Comparison of ENCODE assay signal across 1 cellular context in the genomic region with DNA sequence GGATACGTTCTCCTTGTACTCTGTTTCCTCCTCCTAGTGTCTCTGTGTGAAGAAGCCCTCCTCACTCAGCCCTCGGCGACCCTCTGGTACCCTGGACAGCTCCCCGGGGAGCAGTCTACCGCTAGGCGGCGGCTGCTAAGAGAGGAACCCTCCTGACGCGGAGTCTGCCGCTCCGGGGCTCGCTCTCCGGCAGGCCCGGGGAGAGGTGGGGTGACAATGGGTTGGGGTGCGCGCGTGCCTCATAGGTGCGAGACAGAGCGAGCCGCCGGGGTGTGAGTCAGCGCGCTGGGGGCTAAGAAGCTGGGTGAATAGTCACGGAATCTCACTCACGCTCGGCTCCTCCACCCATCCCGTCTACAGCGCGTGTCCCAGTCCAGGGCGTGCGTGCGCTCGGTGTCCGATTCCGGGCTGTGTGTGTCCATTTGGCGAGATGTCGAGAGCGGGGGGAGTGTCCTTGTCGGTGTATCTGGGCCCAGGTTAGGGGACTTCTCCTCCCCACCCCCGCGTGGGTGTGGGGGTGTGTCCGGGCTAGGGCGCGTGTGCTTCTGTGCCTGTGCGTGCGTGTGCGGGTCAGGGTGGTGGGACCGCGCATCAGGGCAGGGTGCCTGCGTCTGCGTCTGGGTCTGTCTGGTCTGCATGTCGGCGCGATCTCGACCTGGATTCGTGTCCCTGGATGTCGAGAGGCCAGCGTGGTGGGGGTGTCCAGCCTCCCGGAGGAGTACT.
TF ChIP-seq lines count a peak whose summit lies in the region.

No MANE protein-coding gene starts in this region.

TF ChIP-seq in GM12878, 131 proteins besides CTCF, POLR2A, EP300 and RAD21 (continued from another document):
- TF ChIP-seq, protein P1, sequence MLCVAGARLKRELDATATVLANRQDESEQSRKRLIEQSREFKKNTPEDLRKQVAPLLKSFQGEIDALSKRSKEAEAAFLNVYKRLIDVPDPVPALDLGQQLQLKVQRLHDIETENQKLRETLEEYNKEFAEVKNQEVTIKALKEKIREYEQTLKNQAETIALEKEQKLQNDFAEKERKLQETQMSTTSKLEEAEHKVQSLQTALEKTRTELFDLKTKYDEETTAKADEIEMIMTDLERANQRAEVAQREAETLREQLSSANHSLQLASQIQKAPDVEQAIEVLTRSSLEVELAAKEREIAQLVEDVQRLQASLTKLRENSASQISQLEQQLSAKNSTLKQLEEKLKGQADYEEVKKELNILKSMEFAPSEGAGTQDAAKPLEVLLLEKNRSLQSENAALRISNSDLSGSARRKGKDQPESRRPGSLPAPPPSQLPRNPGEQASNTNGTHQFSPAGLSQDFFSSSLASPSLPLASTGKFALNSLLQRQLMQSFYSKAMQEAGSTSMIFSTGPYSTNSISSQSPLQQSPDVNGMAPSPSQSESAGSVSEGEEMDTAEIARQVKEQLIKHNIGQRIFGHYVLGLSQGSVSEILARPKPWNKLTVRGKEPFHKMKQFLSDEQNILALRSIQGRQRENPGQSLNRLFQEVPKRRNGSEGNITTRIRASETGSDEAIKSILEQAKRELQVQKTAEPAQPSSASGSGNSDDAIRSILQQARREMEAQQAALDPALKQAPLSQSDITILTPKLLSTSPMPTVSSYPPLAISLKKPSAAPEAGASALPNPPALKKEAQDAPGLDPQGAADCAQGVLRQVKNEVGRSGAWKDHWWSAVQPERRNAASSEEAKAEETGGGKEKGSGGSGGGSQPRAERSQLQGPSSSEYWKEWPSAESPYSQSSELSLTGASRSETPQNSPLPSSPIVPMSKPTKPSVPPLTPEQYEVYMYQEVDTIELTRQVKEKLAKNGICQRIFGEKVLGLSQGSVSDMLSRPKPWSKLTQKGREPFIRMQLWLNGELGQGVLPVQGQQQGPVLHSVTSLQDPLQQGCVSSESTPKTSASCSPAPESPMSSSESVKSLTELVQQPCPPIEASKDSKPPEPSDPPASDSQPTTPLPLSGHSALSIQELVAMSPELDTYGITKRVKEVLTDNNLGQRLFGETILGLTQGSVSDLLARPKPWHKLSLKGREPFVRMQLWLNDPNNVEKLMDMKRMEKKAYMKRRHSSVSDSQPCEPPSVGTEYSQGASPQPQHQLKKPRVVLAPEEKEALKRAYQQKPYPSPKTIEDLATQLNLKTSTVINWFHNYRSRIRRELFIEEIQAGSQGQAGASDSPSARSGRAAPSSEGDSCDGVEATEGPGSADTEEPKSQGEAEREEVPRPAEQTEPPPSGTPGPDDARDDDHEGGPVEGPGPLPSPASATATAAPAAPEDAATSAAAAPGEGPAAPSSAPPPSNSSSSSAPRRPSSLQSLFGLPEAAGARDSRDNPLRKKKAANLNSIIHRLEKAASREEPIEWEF (IDR thresholded peaks at IDR 0.05; ENCODE audit: insufficient replicate concordance, low read depth, low read length), result no peak
